In genomic region chr4:88965053-88965452, GRCh38 we compare ENCODE assay signal across 13 cellular contexts.
"Had no signal": no experiment of that assay in that cellular context is flagged by ENCODE, and none has a peak within 500 bp of the region (broad histone marks: within the 10 kb centered on the region; RNA-seq: fewer than 3 reads in every experiment).

No MANE protein-coding gene starts in this region.

- H3K4me3 ChIP-seq: adrenal gland, body of pancreas, lower lobe of right lung, right lobe of liver, spleen had no signal

- H3K9me3 ChIP-seq: adrenal gland, body of pancreas, lower lobe of right lung, neutrophil, right lobe of liver, spleen had no signal

- DNase-seq: activated CD4-positive, alpha-beta T cell treated with anti-CD3 and anti-CD28 coated beads, Interleukin-2, amount 10 ng/mL, durations not matched to agents 7 days and 5 days; activated CD8-positive, alpha-beta memory T cell treated with anti-CD3 and anti-CD28 coated beads for 24 hours; activated naive CD4-positive, alpha-beta T cell treated with anti-CD3 and anti-CD28 coated beads, Interleukin-2, amount 10 ng/mL, durations not matched to agents 7 days and 5 days; adrenal gland; body of pancreas; glutamatergic neuron; left cardiac atrium; lower lobe of right lung; naive B cell; right lobe of liver; spleen; stimulated activated naive CD4-positive, alpha-beta T cell had no signal

- H3K36me3 ChIP-seq: adrenal gland, lower lobe of right lung, neutrophil, right lobe of liver, spleen had no signal

- H3K27me3 ChIP-seq: adrenal gland, body of pancreas, neutrophil, right lobe of liver, spleen had no signal

- ATAC-seq: body of pancreas had no signal

- H3K27ac ChIP-seq: adrenal gland, body of pancreas, lower lobe of right lung, neutrophil, right lobe of liver, spleen had no signal
